In the genomic region with DNA sequence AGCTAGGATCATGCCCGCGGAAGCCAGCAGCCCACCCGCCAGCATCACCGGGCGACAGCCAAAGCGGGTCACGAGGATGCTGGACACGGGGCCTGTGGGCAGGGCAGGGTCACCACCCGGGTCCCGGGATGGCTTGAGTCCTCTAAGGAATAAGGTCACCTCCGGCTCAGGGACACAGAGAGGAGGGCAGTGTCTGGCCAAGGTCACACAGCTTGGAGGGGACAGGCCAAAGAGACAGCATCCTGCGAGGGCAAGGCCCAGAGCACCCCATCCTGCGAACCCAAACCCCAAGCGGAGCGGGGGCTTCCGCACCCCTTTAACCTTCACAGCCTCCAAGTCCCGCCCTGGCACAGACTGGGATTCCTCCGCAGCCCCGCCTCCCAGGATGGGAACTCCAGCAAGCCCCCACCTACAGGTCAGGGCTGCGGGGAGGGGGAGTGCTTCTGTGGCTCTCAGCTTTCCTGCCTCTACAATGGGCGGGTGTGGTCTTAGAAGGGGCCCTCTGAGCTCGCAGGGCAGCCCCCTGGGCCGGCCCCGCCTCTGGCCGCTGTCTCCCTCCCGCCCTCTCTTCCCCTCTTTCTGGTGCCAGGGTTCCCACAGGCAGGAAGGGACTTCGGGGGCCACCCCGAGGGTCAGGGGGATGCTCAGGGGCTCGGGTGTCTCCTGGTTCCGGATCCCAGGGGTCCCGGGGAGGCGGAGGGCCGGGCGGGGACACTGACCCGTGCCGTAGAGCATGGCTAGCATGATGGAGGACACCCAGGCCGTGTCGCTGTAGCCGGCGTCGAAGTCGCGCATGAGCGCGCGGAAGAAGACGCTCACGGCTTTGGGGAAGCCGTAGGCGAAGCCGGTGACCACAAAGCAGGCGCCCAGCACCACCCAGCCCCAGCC, we compare ENCODE assay signal across 1 cellular context.
TF ChIP-seq lines count a peak whose summit lies in the region.

No MANE protein-coding gene starts in this region.

TF ChIP-seq in IMR-90, 13 proteins besides CTCF, POLR2A, EP300 and RAD21 (continued from another document):
- TF ChIP-seq, protein P1, sequence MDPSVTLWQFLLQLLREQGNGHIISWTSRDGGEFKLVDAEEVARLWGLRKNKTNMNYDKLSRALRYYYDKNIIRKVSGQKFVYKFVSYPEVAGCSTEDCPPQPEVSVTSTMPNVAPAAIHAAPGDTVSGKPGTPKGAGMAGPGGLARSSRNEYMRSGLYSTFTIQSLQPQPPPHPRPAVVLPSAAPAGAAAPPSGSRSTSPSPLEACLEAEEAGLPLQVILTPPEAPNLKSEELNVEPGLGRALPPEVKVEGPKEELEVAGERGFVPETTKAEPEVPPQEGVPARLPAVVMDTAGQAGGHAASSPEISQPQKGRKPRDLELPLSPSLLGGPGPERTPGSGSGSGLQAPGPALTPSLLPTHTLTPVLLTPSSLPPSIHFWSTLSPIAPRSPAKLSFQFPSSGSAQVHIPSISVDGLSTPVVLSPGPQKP (IDR thresholded peaks at IDR 0.05; ENCODE audit: borderline replicate concordance, low read depth, low read length) = no peak
- TF ChIP-seq BHLHE40 (IDR thresholded peaks at IDR 0.05; ENCODE audit: low read depth, low read length) (no peak), CHD1 (IDR thresholded peaks at IDR 0.05; ENCODE audit: low read depth, low read length) (no peak), SMC3 (IDR thresholded peaks at IDR 0.05; ENCODE audit: low read depth, low read length) (no peak), MAZ (IDR thresholded peaks at IDR 0.05; ENCODE audit: borderline replicate concordance, low read depth, low read length) (no peak), MXI1 (IDR thresholded peaks at IDR 0.05; ENCODE audit: borderline replicate concordance, low read depth, low read length) (no peak), MAFK (IDR thresholded peaks at IDR 0.05; ENCODE audit: low read depth, low read length) (no peak)
